ENCODE assay signal across 1 cellular context in the genomic region with DNA sequence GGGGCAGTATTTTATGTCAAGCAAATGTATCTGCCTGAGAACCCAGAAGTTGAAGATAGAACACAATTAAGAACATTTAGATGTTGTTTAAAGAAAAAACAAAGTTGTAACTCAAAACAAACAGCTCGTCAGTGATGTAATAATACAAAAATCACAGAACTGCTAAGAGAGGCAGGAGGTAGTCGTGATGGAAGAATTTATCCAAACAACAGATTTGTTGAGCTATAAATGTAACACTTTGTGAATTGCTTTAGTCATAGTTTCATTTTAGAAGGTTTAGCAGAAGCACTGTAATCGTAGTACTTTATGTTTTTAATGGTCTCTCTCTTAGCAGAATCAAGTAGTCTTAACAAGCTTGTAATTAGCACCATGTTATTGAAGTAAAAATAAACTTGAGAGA.
TF ChIP-seq lines count a peak whose summit lies in the region.

No MANE protein-coding gene starts in this region.

TF ChIP-seq in IMR-90, 13 proteins besides CTCF, POLR2A, EP300 and RAD21:
- no peak for TF ChIP-seq SMC3 (IDR thresholded peaks at IDR 0.05; ENCODE audit: low read depth, low read length)
- no peak for TF ChIP-seq MXI1 (IDR thresholded peaks at IDR 0.05; ENCODE audit: borderline replicate concordance, low read depth, low read length)
- TF ChIP-seq CHD1 (IDR thresholded peaks at IDR 0.05; ENCODE audit: low read depth, low read length): no peak
- TF ChIP-seq BHLHE40 (IDR thresholded peaks at IDR 0.05; ENCODE audit: low read depth, low read length): no peak
- no peak for TF ChIP-seq CEBPB (IDR thresholded peaks at IDR 0.05; ENCODE audit: low read depth, low read length)
- TF ChIP-seq MAZ (IDR thresholded peaks at IDR 0.05; ENCODE audit: borderline replicate concordance, low read depth, low read length): no peak
- TF ChIP-seq RFX5 (IDR thresholded peaks at IDR 0.05; ENCODE audit: low read depth, low read length): no peak
- TF ChIP-seq USF2 (IDR thresholded peaks at IDR 0.05; ENCODE audit: low read depth, low read length): no peak
- no peak for TF ChIP-seq FOS (IDR thresholded peaks at IDR 0.05; ENCODE audit: low read depth, low read length)
